Comparison of ENCODE assay signal across 21 cellular contexts in the genomic region with DNA sequence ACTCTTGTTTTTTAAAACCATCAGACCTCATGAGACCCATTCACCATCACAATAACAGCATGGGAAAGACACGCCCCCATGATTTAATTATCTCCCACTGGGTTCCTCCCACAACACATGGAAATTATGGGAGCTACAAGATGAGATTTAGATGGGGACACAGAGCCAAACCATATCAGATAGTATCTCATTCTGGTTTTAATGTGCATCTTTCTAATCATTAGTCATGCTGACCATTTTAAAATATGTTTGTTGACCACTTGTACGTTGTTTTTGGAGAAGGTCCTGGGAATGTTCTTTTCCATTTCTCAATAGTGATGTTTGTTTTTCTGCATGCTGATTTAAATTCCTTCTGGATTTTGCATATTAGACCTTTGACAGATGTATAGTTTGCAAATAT.
A peak's percentile ranks its signal among the peaks of the same experiment; 100 is the strongest.
DNase-seq lines count a peak whose midpoint lies in the region; ATAC-seq, FAIRE-seq and TF ChIP-seq lines count a peak whose summit lies in the region.
"Had no signal": no experiment of that assay in that cellular context is flagged by ENCODE, and none has a peak within 500 bp of the region (broad histone marks: within the 10 kb centered on the region; RNA-seq: fewer than 3 reads in every experiment).

No MANE protein-coding gene starts in this region.

- H3K4me3 Mint-ChIP-seq in natural killer cell treated with Interleukin-12 subunit alpha and Interleukin-12 subunit beta and Interleukin-15 and Interleukin-18, amount 100 ng/mL, for 72 hours, result no peak overlapping the region
- H3K4me3 Mint-ChIP-seq: B cell; CD4-positive, CD25-positive, alpha-beta regulatory T cell; CD8-positive, alpha-beta T cell had no signal

- TF ChIP-seq CTCF in choroid plexus epithelial cell (conservative IDR thresholded peaks at IDR 0.05; ENCODE audit: low read depth, low read length) (no peak), fibroblast of pulmonary artery (IDR thresholded peaks at IDR 0.05; ENCODE audit: low read length, missing control alignments) (no peak)

- no peaks in the 10 kb centered on the region for H3K4me1 Mint-ChIP-seq in natural killer cell treated with Interleukin-12 subunit alpha and Interleukin-12 subunit beta and Interleukin-15 and Interleukin-18, amount 100 ng/mL, for 72 hours (ENCODE audit: low read depth in 2 of 2)
- H3K4me1 Mint-ChIP-seq: B cell; CD4-positive, CD25-positive, alpha-beta regulatory T cell had no signal

- H3K36me3 Mint-ChIP-seq in natural killer cell treated with Interleukin-12 subunit alpha and Interleukin-12 subunit beta and Interleukin-15 and Interleukin-18, amount 100 ng/mL, for 72 hours, result peaks cover 24% of the 10 kb centered on the region
- H3K36me3 Mint-ChIP-seq: CD4-positive, CD25-positive, alpha-beta regulatory T cell had no signal

- ATAC-seq in natural killer cell treated with Interleukin-12 subunit alpha and Interleukin-12 subunit beta and Interleukin-15 and Interleukin-18, amount 100 ng/mL, for 72 hours, result no peak
- ATAC-seq: CD8-positive, alpha-beta T cell had no signal

- FAIRE-seq in urothelium cell line (lab: Jason Lieb, UNC), result no peak
- FAIRE-seq: A204.1, GM12892, H54 had no signal

- H3K27me3 Mint-ChIP-seq in natural killer cell treated with Interleukin-12 subunit alpha and Interleukin-12 subunit beta and Interleukin-15 and Interleukin-18, amount 100 ng/mL, for 72 hours, result peaks cover 0 to 13% of the 10 kb centered on the region in 2 donors
- H3K27me3 Mint-ChIP-seq: B cell; CD4-positive, CD25-positive, alpha-beta regulatory T cell had no signal

- H3K4me3 ChIP-seq in choroid plexus epithelial cell (ENCODE audit: low read depth, low read length), result no peak overlapping the region
- H3K4me3 ChIP-seq in fibroblast of pulmonary artery (replicated peaks; ENCODE audit: low read depth, low read length), result no peak overlapping the region
- H3K4me3 ChIP-seq: BLaER1, HAP-1 had no signal

- no peak overlapping the region for H3K27ac Mint-ChIP-seq in natural killer cell treated with Interleukin-12 subunit alpha and Interleukin-12 subunit beta and Interleukin-15 and Interleukin-18, amount 100 ng/mL, for 72 hours
- H3K27ac Mint-ChIP-seq: B cell; CD4-positive, CD25-positive, alpha-beta regulatory T cell; CD8-positive, alpha-beta T cell had no signal

- DNase-seq in EH (ENCODE audit: low read depth) (peak; percentile 50), M059J (ENCODE audit: low read depth) (peak; percentile 9), choroid plexus epithelial cell (ENCODE audit: low read depth) (peak; percentile 9), fibroblast of pulmonary artery (ENCODE audit: low read depth) (peak; percentile 26), amygdala (lab: John Stamatoyannopoulos, UW) (no peak), urothelium cell line (ENCODE audit: low spot score) (no peak), LoVo (ENCODE audit: low spot score) (no peak)
- DNase-seq in natural killer cell treated with Interleukin-12 subunit alpha and Interleukin-12 subunit beta and Interleukin-15 and Interleukin-18, amount 100 ng/mL, for 72 hours (ENCODE audit: low spot score), result no peak
- DNase-seq: Caco-2; CD4-positive, CD25-positive, alpha-beta regulatory T cell; CD8-positive, alpha-beta T cell; DMS153; DND-41; GF-D8; GOT3 had no signal

- peaks cover 19% of the 10 kb centered on the region for H3K9me3 Mint-ChIP-seq in natural killer cell treated with Interleukin-12 subunit alpha and Interleukin-12 subunit beta and Interleukin-15 and Interleukin-18, amount 100 ng/mL, for 72 hours

Comparison
In these comparisons a context has a peak if more than half of its experiments do, and no peak if none do; other contexts are left out.
1. DNase-seq: peak in EH (single experiment), M059J (single experiment), choroid plexus epithelial cell (single experiment) and fibroblast of pulmonary artery (single experiment); none in amygdala (0 of 56), urothelium cell line (single experiment), natural killer cell treated with Interleukin-12 subunit alpha and Interleukin-12 subunit beta and Interleukin-15 and Interleukin-18, amount 100 ng/mL, for 72 hours (single experiment) and LoVo (single experiment).